ENCODE assay signal across 15 cellular contexts in genomic region chrX:39402158-39402557, GRCh38.
DNase-seq lines count a peak whose midpoint lies in the region; TF ChIP-seq lines count a peak whose summit lies in the region.
"Had no signal": no experiment of that assay in that cellular context is flagged by ENCODE, and none has a peak within 500 bp of the region (broad histone marks: within the 10 kb centered on the region; RNA-seq: fewer than 3 reads in every experiment).

No MANE protein-coding gene starts in this region.

- H3K9me3 ChIP-seq in HEK293 (ENCODE audit: control insufficient read depth, insufficient read depth, low read depth, low read length), result no peaks in the 10 kb centered on the region
- H3K9me3 ChIP-seq: BLaER1 treated with 17β-estradiol and CSF1 and Interleukin-3, amounts not matched to agents 10 nM and 100 nM; Caco-2 had no signal

- DNase-seq in Ammon's horn (ENCODE audit: low spot score) (peak; percentile 16), head of caudate nucleus (peak in 29 of 42 donors; percentile 4 to 74 (median 38)), NCI-H345 (lab: John Stamatoyannopoulos, UW) (no peak), SIG-M5 (lab: John Stamatoyannopoulos, UW) (no peak)
- DNase-seq: 8988T; ACHN; Caco-2; Calu3; CD4-positive, alpha-beta T cell; CD8-positive, alpha-beta T cell; DMS79 treated with DMSO at 0.1 percent for 48 hours; GF-D8 had no signal

- CTCF ChIA-PET in HEK293 (lab: Yijun Ruan, JAX), result no interaction called here

- intact Hi-C loops in head of caudate nucleus (cut with DNase I), result no loop called here

- TF ChIP-seq CTCF in HEK293 (tag by site-specific recombination; IDR thresholded peaks at IDR 0.05), result no peak

- H3K27ac ChIP-seq in HEK293 (ENCODE audit: extremely low read depth, low read depth, low read length), result no peak overlapping the region
- H3K27ac ChIP-seq: BLaER1 treated with 17β-estradiol and CSF1 and Interleukin-3, amounts not matched to agents 10 nM and 100 nM; C4-2B had no signal

- POLR2A ChIA-PET in HEK293 (lab: Yijun Ruan, JAX), result no interaction called here

- no peaks in the 10 kb centered on the region for H3K4me1 ChIP-seq in HEK293 (ENCODE audit: control insufficient read depth, insufficient read depth, low read length)
- H3K4me1 ChIP-seq: BLaER1 treated with 17β-estradiol and CSF1 and Interleukin-3, amounts not matched to agents 10 nM and 100 nM; Caco-2 had no signal

- no peaks in the 10 kb centered on the region for H3K36me3 ChIP-seq in HEK293 (ENCODE audit: control insufficient read depth in 2 of 2, insufficient read depth in 1 of 2, low read length in 2 of 2)

- no peak overlapping the region for H3K4me3 ChIP-seq in HEK293 (ENCODE audit: low read depth, low read length)
- H3K4me3 ChIP-seq: BLaER1 treated with 17β-estradiol and CSF1 and Interleukin-3, amounts not matched to agents 10 nM and 100 nM had no signal

TF ChIP-seq in HEK293, 187 proteins besides CTCF, POLR2A, EP300 and RAD21:
- 0 out of 2 replicates have a peak, but pooled peaks have one; percentile 22 for TF ChIP-seq EGR2 (tag by site-specific recombination; IDR thresholded peaks at IDR 0.05; ENCODE audit: low read depth)
- TF ChIP-seq ZNF768 (tag by site-specific recombination; IDR thresholded peaks at IDR 0.05), result no peak
- no peak for TF ChIP-seq ZBTB21 (tag by site-specific recombination; IDR thresholded peaks at IDR 0.05)
- TF ChIP-seq ZNF76 (tag by site-specific recombination; IDR thresholded peaks at IDR 0.05; ENCODE audit: borderline replicate concordance, low read depth), result no peak

Comparison
In these comparisons a context has a peak if more than half of its experiments do, and no peak if none do; other contexts are left out.
1. DNase-seq: peak in Ammon's horn (single experiment) and head of caudate nucleus (29 of 42); none in NCI-H345 (single experiment) and SIG-M5 (single experiment).